Comparison of ENCODE assay signal across 1 cellular context in the genomic region with DNA sequence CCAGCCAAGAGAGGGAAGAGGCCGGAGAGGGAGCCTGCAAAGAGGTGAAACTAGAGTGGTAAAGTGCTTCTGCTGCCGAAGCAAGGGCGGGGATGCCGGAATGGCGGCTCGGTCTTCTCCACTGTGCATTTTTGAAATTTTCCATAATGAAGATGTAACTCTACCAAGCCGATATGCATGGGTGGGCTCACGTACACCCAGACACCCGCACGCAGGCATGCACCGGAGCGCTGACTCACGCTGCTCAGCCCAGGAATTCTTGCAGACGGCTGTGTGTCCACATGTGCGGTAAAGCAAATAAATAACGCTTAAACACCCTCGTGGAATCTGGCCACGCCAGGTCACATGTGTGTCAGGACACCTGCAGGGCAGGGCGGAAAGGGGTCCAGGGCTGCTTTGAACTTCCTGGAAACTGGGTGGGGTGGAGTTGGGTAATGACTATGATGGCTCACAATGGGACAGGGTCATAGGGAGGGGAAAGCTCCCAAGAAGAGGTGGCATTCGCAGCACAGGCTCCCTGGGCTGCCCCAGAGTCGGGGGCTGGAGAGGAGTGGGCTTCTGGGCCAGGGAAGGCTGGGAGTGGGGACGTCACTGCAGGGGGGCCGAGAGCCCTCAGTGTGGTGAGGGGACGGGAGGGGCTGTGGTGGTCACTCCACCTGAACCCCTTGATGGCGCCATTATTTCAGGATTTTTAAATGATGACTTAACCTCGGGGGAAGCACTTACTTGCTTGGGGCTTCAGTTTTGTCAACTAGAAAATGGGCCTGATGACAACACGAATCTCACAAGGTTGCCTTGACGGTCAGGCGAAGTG.
A peak's percentile ranks its signal among the peaks of the same experiment; 100 is the strongest.
TF ChIP-seq lines count a peak whose summit lies in the region.

No MANE protein-coding gene starts in this region.

TF ChIP-seq in HepG2, 621 proteins besides CTCF, POLR2A, EP300 and RAD21 (continued from another document and continues in another):
- TF ChIP-seq PRDM15 (CRISPR knock-in tag; IDR thresholded peaks at IDR 0.05) (0 out of 2 replicates have a peak, but pooled peaks have one; percentile 28), ATF2 (CRISPR knock-in tag; IDR thresholded peaks at IDR 0.05) (peak; percentile 71), DDIT3 (CRISPR knock-in tag; IDR thresholded peaks at IDR 0.05) (peak; percentile 66; the same call in 1 of the 2 replicates), AHR (CRISPR knock-in tag; IDR thresholded peaks at IDR 0.05) (peak; percentile 99), TOPORS (CRISPR knock-in tag; IDR thresholded peaks at IDR 0.05) (no peak), HOXA7 (CRISPR knock-in tag; IDR thresholded peaks at IDR 0.05) (no peak), PHF20 (CRISPR knock-in tag; IDR thresholded peaks at IDR 0.05) (peak; percentile 55; the same call in 1 of the 2 replicates), ARNT (IDR thresholded peaks at IDR 0.05) (peak; percentile 13; the same call in 1 of the 2 replicates), ZNF136 (CRISPR knock-in tag; IDR thresholded peaks at IDR 0.05; ENCODE audit: low read depth) (no peak), GATA4 (IDR thresholded peaks at IDR 0.05; ENCODE audit: borderline replicate concordance, low read depth) (peak; percentile 92; the same call in 1 of the 2 replicates), ZNF737 (CRISPR knock-in tag; IDR thresholded peaks at IDR 0.05; ENCODE audit: borderline replicate concordance) (no peak), ZNF292 (CRISPR knock-in tag; IDR thresholded peaks at IDR 0.05; ENCODE audit: borderline replicate concordance, low read depth) (peak; percentile 99), ZNF235 (CRISPR knock-in tag; IDR thresholded peaks at IDR 0.05; ENCODE audit: borderline replicate concordance) (0 out of 2 replicates have a peak, but pooled peaks have one; percentile 23), FIP1L1 (IDR thresholded peaks at IDR 0.05; ENCODE audit: borderline replicate concordance, insufficient read depth, low read depth, low read length) (no peak), CC2D1A (CRISPR knock-in tag; IDR thresholded peaks at IDR 0.05) (no peak), ZMYM3 (CRISPR knock-in tag; IDR thresholded peaks at IDR 0.05) (peak; percentile 97), ISX (CRISPR knock-in tag; conservative IDR thresholded peaks at IDR 0.05) (no peak), AGO2 (optimal IDR thresholded peaks at IDR 0.05; ENCODE audit: low read depth, low read length) (no peak), TEAD2 (CRISPR knock-in tag; IDR thresholded peaks at IDR 0.05) (no peak), GLI4 (CRISPR knock-in tag; IDR thresholded peaks at IDR 0.05; ENCODE audit: borderline replicate concordance) (no peak), TBP (CRISPR knock-in tag; IDR thresholded peaks at IDR 0.05) (peak; percentile 59), JDP2 (CRISPR knock-in tag; IDR thresholded peaks at IDR 0.05; ENCODE audit: borderline replicate concordance) (no peak; the same call in 1 of the 2 replicates), ZFP37 (CRISPR knock-in tag; IDR thresholded peaks at IDR 0.05; ENCODE audit: borderline replicate concordance) (peak; percentile 98), KMT2B (CRISPR knock-in tag; IDR thresholded peaks at IDR 0.05) (0 out of 2 replicates have a peak, but pooled peaks have one; percentile 39), MYNN (CRISPR knock-in tag; IDR thresholded peaks at IDR 0.05; ENCODE audit: low read depth) (0 out of 2 replicates have a peak, but pooled peaks have one; percentile 74), YEATS2 (CRISPR knock-in tag; IDR thresholded peaks at IDR 0.05; ENCODE audit: borderline replicate concordance) (peak; percentile 90; the same call in 1 of the 2 replicates), ZNF12 (CRISPR knock-in tag; IDR thresholded peaks at IDR 0.05) (no peak), HOXD1 (CRISPR knock-in tag; IDR thresholded peaks at IDR 0.05) (peak; percentile 93), POGZ (CRISPR knock-in tag; IDR thresholded peaks at IDR 0.05) (peak; percentile 97), HOXA9 (CRISPR knock-in tag; IDR thresholded peaks at IDR 0.05; ENCODE audit: borderline replicate concordance) (no peak; the same call in 1 of the 2 replicates), SMARCC2 (IDR thresholded peaks at IDR 0.05) (no peak), MATR3 (CRISPR knock-in tag; IDR thresholded peaks at IDR 0.05) (no peak), SIX4 (CRISPR knock-in tag; IDR thresholded peaks at IDR 0.05) (peak; percentile 74), MZF1 (CRISPR knock-in tag; IDR thresholded peaks at IDR 0.05; ENCODE audit: borderline replicate concordance) (peak; percentile 92; the same call in 1 of the 2 replicates), SMAD9 (CRISPR knock-in tag; IDR thresholded peaks at IDR 0.05) (no peak), KDM2A (CRISPR knock-in tag; IDR thresholded peaks at IDR 0.05; ENCODE audit: borderline replicate concordance, low read depth) (peak; percentile 94), ZNF513 (CRISPR knock-in tag; conservative IDR thresholded peaks at IDR 0.05) (no peak), REXO4 (CRISPR knock-in tag; IDR thresholded peaks at IDR 0.05; ENCODE audit: borderline replicate concordance) (peak; percentile 69; the same call in 1 of the 2 replicates), ZNF546 (CRISPR knock-in tag; conservative IDR thresholded peaks at IDR 0.05) (peak; percentile 70; the same call in 1 of the 2 replicates)
- TF ChIP-seq, protein P1, sequence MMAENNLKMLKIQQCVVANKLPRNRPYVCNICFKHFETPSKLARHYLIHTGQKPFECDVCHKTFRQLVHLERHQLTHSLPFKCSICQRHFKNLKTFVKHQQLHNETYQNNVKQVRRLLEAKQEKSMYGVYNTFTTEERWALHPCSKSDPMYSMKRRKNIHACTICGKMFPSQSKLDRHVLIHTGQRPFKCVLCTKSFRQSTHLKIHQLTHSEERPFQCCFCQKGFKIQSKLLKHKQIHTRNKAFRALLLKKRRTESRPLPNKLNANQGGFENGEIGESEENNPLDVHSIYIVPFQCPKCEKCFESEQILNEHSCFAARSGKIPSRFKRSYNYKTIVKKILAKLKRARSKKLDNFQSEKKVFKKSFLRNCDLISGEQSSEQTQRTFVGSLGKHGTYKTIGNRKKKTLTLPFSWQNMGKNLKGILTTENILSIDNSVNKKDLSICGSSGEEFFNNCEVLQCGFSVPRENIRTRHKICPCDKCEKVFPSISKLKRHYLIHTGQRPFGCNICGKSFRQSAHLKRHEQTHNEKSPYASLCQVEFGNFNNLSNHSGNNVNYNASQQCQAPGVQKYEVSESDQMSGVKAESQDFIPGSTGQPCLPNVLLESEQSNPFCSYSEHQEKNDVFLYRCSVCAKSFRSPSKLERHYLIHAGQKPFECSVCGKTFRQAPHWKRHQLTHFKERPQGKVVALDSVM (CRISPR knock-in tag; IDR thresholded peaks at IDR 0.05) = peak; percentile 76
- TF ChIP-seq, protein P2, sequence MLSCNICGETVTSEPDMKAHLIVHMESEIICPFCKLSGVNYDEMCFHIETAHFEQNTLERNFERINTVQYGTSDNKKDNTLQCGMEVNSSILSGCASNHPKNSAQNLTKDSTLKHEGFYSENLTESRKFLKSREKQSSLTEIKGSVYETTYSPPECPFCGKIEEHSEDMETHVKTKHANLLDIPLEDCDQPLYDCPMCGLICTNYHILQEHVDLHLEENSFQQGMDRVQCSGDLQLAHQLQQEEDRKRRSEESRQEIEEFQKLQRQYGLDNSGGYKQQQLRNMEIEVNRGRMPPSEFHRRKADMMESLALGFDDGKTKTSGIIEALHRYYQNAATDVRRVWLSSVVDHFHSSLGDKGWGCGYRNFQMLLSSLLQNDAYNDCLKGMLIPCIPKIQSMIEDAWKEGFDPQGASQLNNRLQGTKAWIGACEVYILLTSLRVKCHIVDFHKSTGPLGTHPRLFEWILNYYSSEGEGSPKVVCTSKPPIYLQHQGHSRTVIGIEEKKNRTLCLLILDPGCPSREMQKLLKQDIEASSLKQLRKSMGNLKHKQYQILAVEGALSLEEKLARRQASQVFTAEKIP (CRISPR knock-in tag; IDR thresholded peaks at IDR 0.05; ENCODE audit: borderline replicate concordance) = no peak
